Comparison of ENCODE assay signal across 8 cellular contexts in the genomic region with DNA sequence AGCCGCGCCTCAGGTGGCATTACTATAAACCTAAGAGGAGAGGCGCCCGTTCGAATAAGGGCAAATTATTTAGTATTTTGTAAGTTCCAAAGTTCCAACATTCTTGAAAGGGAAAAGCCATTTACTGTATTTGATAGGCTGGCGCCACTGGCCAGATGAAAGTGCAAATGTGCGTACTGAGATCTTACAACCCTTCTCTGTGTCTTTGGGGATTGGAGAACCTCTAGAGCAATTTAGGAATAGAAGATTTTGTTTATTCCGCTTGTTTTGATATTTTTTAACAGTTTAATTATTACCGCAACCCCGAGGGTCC. TPM values are rescaled to one million over a fixed set of nuclear protein-coding genes. Genes with fewer than 3 reads are reported as not detected.
A peak's percentile ranks its signal among the peaks of the same experiment; 100 is the strongest.
DNase-seq lines count a peak whose midpoint lies in the region; ATAC-seq and TF ChIP-seq lines count a peak whose summit lies in the region.

No MANE protein-coding gene starts in this region.

- no peaks in the 10 kb centered on the region for H3K27me3 ChIP-seq in brain microvascular endothelial cell (replicated peaks)
- H3K27me3 ChIP-seq in lower lobe of right lung (ENCODE audit: low read depth): no peaks in the 10 kb centered on the region
- no peaks in the 10 kb centered on the region for H3K27me3 ChIP-seq in tibial nerve

- peaks cover 21% of the 10 kb centered on the region for H3K27me3 Mint-ChIP-seq in activated T-cell treated with anti-CD3 and anti-CD28 coated beads, Interleukin-2, amount 50 U/mL, for 4 hours (ENCODE audit: low read depth)

- H3K4me3 Mint-ChIP-seq in activated T-cell treated with anti-CD3 and anti-CD28 coated beads, Interleukin-2, amount 50 U/mL, for 4 hours: peak overlapping the region; percentile 90

- in situ Hi-C loops in brain microvascular endothelial cell (cut with HindIII; ENCODE audit: low pct_ligation_motif_present, low sequenced_read_pairs): no loop called here

- no peak for ATAC-seq in activated T-cell treated with anti-CD3 and anti-CD28 coated beads, Interleukin-2, amount 50 U/mL, for 4 hours
- peak in 1 of 2 donors; percentile 4 for ATAC-seq in lower lobe of right lung
- no peak for ATAC-seq in GM19395 (IDR thresholded peaks at IDR 0.05; ENCODE audit: unreplicated experiment)

- TF ChIP-seq CTCF in brain microvascular endothelial cell (IDR thresholded peaks at IDR 0.05; ENCODE audit: low read depth, low read length, missing control alignments) (no peak), lower lobe of right lung (IDR thresholded peaks at IDR 0.05) (no peak), tibial nerve (IDR thresholded peaks at IDR 0.05) (no peak)

- no peaks in the 10 kb centered on the region for H3K36me3 ChIP-seq in brain microvascular endothelial cell (replicated peaks)
- H3K36me3 ChIP-seq in lower lobe of right lung: no peaks in the 10 kb centered on the region
- H3K36me3 ChIP-seq in tibial nerve: no peaks in the 10 kb centered on the region

- peaks cover 21% of the 10 kb centered on the region for H3K4me1 Mint-ChIP-seq in activated T-cell treated with anti-CD3 and anti-CD28 coated beads, Interleukin-2, amount 50 U/mL, for 4 hours (ENCODE audit: low read depth)

- H3K27ac ChIP-seq in brain microvascular endothelial cell: no peak overlapping the region
- peak overlapping the region; percentile 67 for H3K27ac ChIP-seq in lower lobe of right lung
- H3K27ac ChIP-seq in tibial nerve: peak overlapping the region; percentile 56 to 83 (median 74)

- TF ChIP-seq EP300 in tibial nerve (IDR thresholded peaks at IDR 0.05): no peak

- no peak for DNase-seq in activated T-cell treated with anti-CD3 and anti-CD28 coated beads, Interleukin-2, amount 50 U/mL, for 4 hours
- DNase-seq in activated T-cell treated with anti-CD3 and anti-CD28 coated beads for 4 hours: no peak
- DNase-seq in brain microvascular endothelial cell: no peak
- DNase-seq in lower lobe of right lung: no peak
- DNase-seq in tibial nerve (ENCODE audit: low spot score in 2 of 2): no peak
- DNase-seq in OCI-M2 (lab: John Stamatoyannopoulos, UW; ENCODE audit: unreplicated experiment): no peak
- no peak for DNase-seq in anterior cingulate cortex (lab: John Stamatoyannopoulos, UW)

- peaks cover 1% of the 10 kb centered on the region for H3K36me3 Mint-ChIP-seq in activated T-cell treated with anti-CD3 and anti-CD28 coated beads, Interleukin-2, amount 50 U/mL, for 4 hours (ENCODE audit: insufficient read depth)

- H3K4me3 ChIP-seq in brain microvascular endothelial cell (ENCODE audit: low read depth, low read length) (peak overlapping the region; percentile 85), lower lobe of right lung (peak overlapping the region; percentile 83), tibial nerve (peak overlapping the region; percentile 54 to 81 (median 72))

- H3K4me1 ChIP-seq in lower lobe of right lung: peaks cover 19% of the 10 kb centered on the region
- peaks cover 0 to 22% (median 4%) of the 10 kb centered on the region in 4 donors for H3K4me1 ChIP-seq in tibial nerve

- intact Hi-C loops in lower lobe of right lung (cut with DNase I): no loop called here

- no peak for TF ChIP-seq POLR2A in tibial nerve (IDR thresholded peaks at IDR 0.05)

- peaks cover 5% of the 10 kb centered on the region for H3K9me3 Mint-ChIP-seq in activated T-cell treated with anti-CD3 and anti-CD28 coated beads, Interleukin-2, amount 50 U/mL, for 4 hours

- WGBS in tibial nerve, 2 donors: 14 to 17% methylated on average over 10 of the region's 10 CpGs

- H3K9me3 ChIP-seq in lower lobe of right lung: no peaks in the 10 kb centered on the region
- H3K9me3 ChIP-seq in tibial nerve: no peaks in the 10 kb centered on the region

RNA-seq across cellular contexts. Expression of a gene that starts 0.5 kb away (rescaled TPM):
- total RNA-seq in activated T-cell treated with anti-CD3 and anti-CD28 coated beads, Interleukin-2, amount 50 U/mL, for 4 hours: 10 to 100 TPM in 1 of 3 donors, 1 to 10 TPM in 2; 8.6 to 10.6 (median 9.0) TPM
- total RNA-seq in lower lobe of right lung (8.8 TPM), tibial nerve (10 to 100 TPM; 16.3 to 24.3 (median 21.2) TPM)

RNA-seq across cellular contexts. Expression of a gene that starts 22.1 kb away (rescaled TPM):
- total RNA-seq in activated T-cell treated with anti-CD3 and anti-CD28 coated beads, Interleukin-2, amount 50 U/mL, for 4 hours: not detected
- 8.1 TPM for total RNA-seq in lower lobe of right lung
- total RNA-seq in tibial nerve: 10 to 100 TPM; 11.4 to 35.2 (median 29.8) TPM
